8 cellular contexts compared by ENCODE assay signal in the genomic region with DNA sequence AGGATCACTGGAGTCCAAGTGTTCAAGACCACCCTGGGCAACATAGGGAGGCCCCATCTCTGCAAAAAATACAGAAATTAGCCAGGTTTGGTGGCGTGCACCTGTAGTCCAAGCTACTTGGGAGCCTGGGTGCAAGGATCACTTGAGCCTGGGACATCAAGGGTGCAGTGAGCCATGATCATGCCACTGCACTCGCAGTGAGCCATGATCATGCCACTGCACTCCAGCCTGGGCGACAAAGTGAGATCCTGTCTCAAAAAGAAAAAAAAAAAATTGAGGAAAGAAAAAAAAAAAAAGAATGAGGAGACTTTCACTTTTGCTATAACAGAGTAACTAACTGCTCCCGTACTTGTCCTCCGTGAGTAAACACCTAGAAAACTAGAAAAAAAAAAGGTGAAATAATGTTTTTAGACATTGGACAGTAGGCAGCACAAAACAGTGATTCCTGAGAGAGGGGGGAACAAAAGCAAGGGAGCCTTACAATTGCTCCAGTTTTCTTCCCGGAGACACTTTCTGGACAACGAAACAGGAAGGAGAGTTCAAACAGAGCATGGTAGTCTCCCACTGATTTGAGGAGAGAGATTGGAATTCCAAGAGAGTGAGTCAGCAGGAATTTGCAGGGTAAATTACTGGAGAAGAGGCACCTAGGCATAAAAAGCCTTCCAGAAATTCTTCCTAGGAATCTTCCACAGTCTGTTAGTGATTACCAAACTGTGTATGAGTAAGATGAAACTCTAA. TPM values are rescaled to one million over a fixed set of nuclear protein-coding genes. Genes with fewer than 3 reads are reported as not detected.
DNase-seq lines count a peak whose midpoint lies in the region; ATAC-seq, FAIRE-seq and TF ChIP-seq lines count a peak whose summit lies in the region.

No MANE protein-coding gene starts in this region.

- peak; percentile 31 for ATAC-seq in GM12878

- H3K9ac ChIP-seq in HUES6 (ENCODE audit: low read length) (peak overlapping the region; percentile 73), GM12878 (ENCODE audit: control insufficient read depth, insufficient read depth, low read length) (peak overlapping the region; percentile 1; the same call in 1 of the 2 replicates), smooth muscle cell (ENCODE audit: low read depth) (peak overlapping the region; percentile 70)

- intact Hi-C loops in GM12878 (cut with micrococcal nuclease; ENCODE audit: unreplicated experiment), result no loop called here

- no peaks in the 10 kb centered on the region for H3K27me3 ChIP-seq in HUES6 (ENCODE audit: control insufficient read depth, insufficient read depth, low read length)
- no peaks in the 10 kb centered on the region for H3K27me3 ChIP-seq in GM12878 (replicated peaks in 1 of 2; ENCODE audit: control insufficient read depth in 2 of 2, insufficient read depth in 2 of 2, low read length in 1 of 2)
- no peaks in the 10 kb centered on the region for H3K27me3 ChIP-seq in smooth muscle cell (ENCODE audit: low read depth)

- no peak for TF ChIP-seq POLR2A in GM12878 (IDR thresholded peaks at IDR 0.05; ENCODE audit: low read depth, low read length)

- H3K27ac ChIP-seq in HUES6 (ENCODE audit: low read depth, low read length) (peak overlapping the region; percentile 96), GM12878 (ENCODE audit: control insufficient read depth, insufficient read depth) (peak overlapping the region; percentile 1; the same call in 1 of the 2 replicates), smooth muscle cell (ENCODE audit: low read depth) (peak overlapping the region; percentile 89)

- SMC1A ChIA-PET in GM12878 (lab: Charles Lee; ENCODE audit: uncharacterized antibody, unreplicated experiment), result interaction anchor here (1.7 kb wide), 1 partner anchor 10 kb away, joined by 4 read pairs; no protein-coding TSS in a partner anchor

- TF ChIP-seq RAD21 in GM12878 (IDR thresholded peaks at IDR 0.05; ENCODE audit: insufficient read depth, low read depth, low read length), result no peak

- peak overlapping the region; percentile 62 for H3K4me3 ChIP-seq in AG10803 (ENCODE audit: low read length)
- peak overlapping the region; percentile 42; the same call in 1 of the 2 replicates for H3K4me3 ChIP-seq in HUES6 (ENCODE audit: low read depth, low read length)
- H3K4me3 ChIP-seq in GM12878, result 0 out of 2 replicates have a peak overlapping the region, but pooled peaks have one; percentile 3
- H3K4me3 ChIP-seq in smooth muscle cell, result peak overlapping the region; percentile 46

- FAIRE-seq in GM12878 (lab: Jason Lieb, UNC), result peak; percentile 49

- H3K9me3 ChIP-seq in HUES6 (ENCODE audit: control insufficient read depth, insufficient read depth, low read depth, low read length) (peaks cover 24% of the 10 kb centered on the region), GM12878 (replicated peaks; ENCODE audit: control insufficient read depth, insufficient read depth, low read length) (no peaks in the 10 kb centered on the region; the same call in 1 of the 3 replicates), smooth muscle cell (replicated peaks; ENCODE audit: low read depth) (no peaks in the 10 kb centered on the region)

- H3K36me3 ChIP-seq in HUES6 (ENCODE audit: control insufficient read depth, insufficient read depth, low read length) (no peaks in the 10 kb centered on the region), GM12878 (ENCODE audit: control insufficient read depth in 2 of 2, insufficient read depth in 2 of 2, low read length in 1 of 2) (no peaks in the 10 kb centered on the region), smooth muscle cell (ENCODE audit: low read depth) (no peaks in the 10 kb centered on the region)

- no peaks in the 10 kb centered on the region; the same call in 1 of the 2 replicates for H3K79me2 ChIP-seq in GM12878 (ENCODE audit: control insufficient read depth, insufficient read depth, low read length)
- no peaks in the 10 kb centered on the region for H3K79me2 ChIP-seq in smooth muscle cell (ENCODE audit: low read depth)

- WGBS in GM12878 (ENCODE audit: insufficient coverage, insufficient replicate concordance, low lambda C conversion rate, missing lambda C conversion rate), result 10% methylated on average over 7 of the region's 7 CpGs
- WGBS in smooth muscle cell (ENCODE audit: low lambda C conversion rate), result 27% methylated on average over 7 of the region's 7 CpGs

- DNase-seq in AG10803 (ENCODE audit: low read depth) (peak; percentile 98), GM12878 (ENCODE audit: low read depth, low spot score) (no peak), inferior parietal cortex (ENCODE audit: extremely low spot score) (peak; percentile 61), smooth muscle cell (lab: John Stamatoyannopoulos, UW; ENCODE audit: unreplicated experiment) (no peak), NCI-H1930 (lab: John Stamatoyannopoulos, UW) (no peak), GM19238 (ENCODE audit: insufficient read length, low spot score) (no peak)
- no peak for DNase-seq in stimulated activated CD4-positive, alpha-beta T cell treated with anti-CD3 and anti-CD28 coated beads, Interleukin-12 subunit alpha, Interleukin-12 subunit beta, amount 100 ng/mL, for 4 hours

- TF ChIP-seq CTCF in AG10803 (conservative IDR thresholded peaks at IDR 0.05; ENCODE audit: low read length) (no peak), GM12878 (IDR thresholded peaks at IDR 0.05 in 2 of 3, conservative IDR thresholded peaks at IDR 0.05 in 1 of 3; ENCODE audit: control insufficient read depth in 2 of 3, extremely low read depth in 1 of 3, insufficient read depth in 1 of 3, low read depth in 3 of 3, low read length in 3 of 3) (no peak), smooth muscle cell (IDR thresholded peaks at IDR 0.05; ENCODE audit: borderline replicate concordance, insufficient read depth, poor library complexity, severe bottlenecking) (no peak)

- CTCF ChIA-PET in GM12878 (lab: Yijun Ruan, JAX), result interaction anchor here (1.1 to 1.5 kb wide), 3 partner anchors 9 to 14 kb away, joined by 3 to 9 read pairs (median 4); a partner anchor contains a TSS

- H2AFZ ChIP-seq in GM12878 (ENCODE audit: control insufficient read depth, low read depth, low read length) (peak overlapping the region; percentile 21), smooth muscle cell (ENCODE audit: low read depth) (peak overlapping the region; percentile 75)

- H3K4me1 ChIP-seq in HUES6 (ENCODE audit: control insufficient read depth, insufficient read depth, low read length), result peaks cover 14% of the 10 kb centered on the region
- no peaks in the 10 kb centered on the region for H3K4me1 ChIP-seq in GM12878 (ENCODE audit: control insufficient read depth, insufficient read depth, low read length)
- H3K4me1 ChIP-seq in smooth muscle cell (ENCODE audit: low read depth), result peaks cover 11% of the 10 kb centered on the region

- RAD21 ChIA-PET in GM12878 (lab: Charles Lee; ENCODE audit: unreplicated experiment), result no interaction called here

- no peaks in the 10 kb centered on the region for H4K20me1 ChIP-seq in GM12878 (ENCODE audit: control insufficient read depth, insufficient read depth)
- H4K20me1 ChIP-seq in smooth muscle cell (ENCODE audit: low read depth), result no peaks in the 10 kb centered on the region

- TF ChIP-seq EP300 in GM12878 (IDR thresholded peaks at IDR 0.05; ENCODE audit: borderline replicate concordance in 1 of 2, control insufficient read depth in 1 of 2, low read depth in 2 of 2, low read length in 2 of 2), result no peak

- peaks cover 17% of the 10 kb centered on the region for H3F3A ChIP-seq in smooth muscle cell (ENCODE audit: low read depth)

- H3K4me2 ChIP-seq in GM12878 (ENCODE audit: control insufficient read depth, insufficient read depth), result peak overlapping the region; percentile 11
- peak overlapping the region; percentile 80 for H3K4me2 ChIP-seq in smooth muscle cell

- BruUV-seq in GM12878 (replicated peaks; lab: Mats Ljungman, UMichigan), result no TSS peak

- in situ Hi-C loops in GM12878 (cut with MboI), result no loop called here

- POLR2A ChIA-PET in GM12878 (lab: Charles Lee), result interaction anchor here (0.6 to 1.8 kb wide), 4 partner anchors 21 to 794 kb away, joined by 4 to 7 read pairs (median 6); no protein-coding TSS in a partner anchor

RNA-seq across cellular contexts. Expression of a gene that starts 6.9 kb away (rescaled TPM):
- total RNA-seq in GM12878 (2013; cell fraction: nucleolus; rRNA removed), result 35.8 and 37.5 TPM in 2 replicates
- total RNA-seq in GM12878 (2014; rRNA removed) (12.8 and 15.6 TPM in 2 replicates), GM12878 (2014; rRNA removed; fragmentation: Illumina TruSeq; extraction: Trizol) (11.4 and 12.2 TPM in 2 replicates), GM12878 (2021) (12.7 and 13.3 TPM in 2 replicates), smooth muscle cell (21.8 and 29.0 TPM in 2 replicates)
- 9.4 TPM for polyA plus RNA-seq in GM12878 (2011; ENCODE audit: low read depth)
- polyA plus RNA-seq in GM12878 (2011; rRNA removed) (29.2 and 32.5 TPM in 2 replicates), GM12878 (2014; fragmentation: Illumina TruSeq; extraction: Trizol) (14.3 and 14.5 TPM in 2 replicates), GM12878 (2014; fragmentation: Nextera tagmentation; extraction: Ambion mirVana) (1 to 10 TPM; 1.4 to 2.5 TPM), GM12878 (2014; rRNA removed) (13.0 and 13.2 TPM in 2 replicates), GM12878 (2016; fragmentation: Nextera tagmentation; extraction: Ambion mirVana) (1 to 10 TPM; 4.5 to 4.6 TPM), smooth muscle cell (4.2 and 4.3 TPM in 2 replicates)
- polyA plus RNA-seq in GM12878 (2011; cell fraction: cytosol; rRNA removed), result 23.3 and 26.5 TPM in 2 replicates
- 31.1 and 48.9 TPM in 2 replicates for polyA plus RNA-seq in GM12878 (2011; cell fraction: nucleus; rRNA removed)
- 11.2 and 14.0 TPM in 2 replicates for polyA plus RNA-seq in GM12878 (2012)
- polyA minus RNA-seq in GM12878 (2011; rRNA and poly(A)+ RNA removed), result 30.5 and 31.2 TPM in 2 replicates
- polyA minus RNA-seq in GM12878 (2011; cell fraction: cytosol; rRNA and poly(A)+ RNA removed), result 8.2 and 9.6 TPM in 2 replicates
- polyA minus RNA-seq in GM12878 (2011; cell fraction: nucleus; rRNA and poly(A)+ RNA removed), result 13.8 and 19.0 TPM in 2 replicates

RNA-seq across cellular contexts. Expression of a gene that starts 13.6 kb away (rescaled TPM):
- total RNA-seq in GM12878 (2013; cell fraction: nucleolus; rRNA removed), result 30.1 and 31.2 TPM in 2 replicates
- total RNA-seq in GM12878 (2014; rRNA removed), result 52.1 and 57.9 TPM in 2 replicates
- 66.7 and 71.3 TPM in 2 replicates for total RNA-seq in GM12878 (2014; rRNA removed; fragmentation: Illumina TruSeq; extraction: Trizol)
- 47.7 and 48.7 TPM in 2 replicates for total RNA-seq in GM12878 (2021)
- polyA plus RNA-seq in GM12878 (2011; ENCODE audit: low read depth), result 30.2 TPM
- 59.7 and 61.1 TPM in 2 replicates for polyA plus RNA-seq in GM12878 (2011; rRNA removed)
- polyA plus RNA-seq in GM12878 (2011; cell fraction: cytosol; rRNA removed), result 47.2 and 51.1 TPM in 2 replicates
- polyA plus RNA-seq in GM12878 (2011; cell fraction: nucleus; rRNA removed), result 20.2 and 27.6 TPM in 2 replicates
- 32.5 and 42.2 TPM in 2 replicates for polyA plus RNA-seq in GM12878 (2012)
- 65.0 and 66.6 TPM in 2 replicates for polyA plus RNA-seq in GM12878 (2014; fragmentation: Illumina TruSeq; extraction: Trizol)
- polyA plus RNA-seq in GM12878 (2014; fragmentation: Nextera tagmentation; extraction: Ambion mirVana), result 10 to 100 TPM; 13.7 to 27.6 TPM
- polyA plus RNA-seq in GM12878 (2014; rRNA removed), result 55.7 and 57.2 TPM in 2 replicates
- 10 to 100 TPM; 31.4 to 33.3 TPM for polyA plus RNA-seq in GM12878 (2016; fragmentation: Nextera tagmentation; extraction: Ambion mirVana)
- polyA minus RNA-seq in GM12878 (2011; rRNA and poly(A)+ RNA removed), result 53.8 and 63.4 TPM in 2 replicates
- 15.1 and 19.5 TPM in 2 replicates for polyA minus RNA-seq in GM12878 (2011; cell fraction: cytosol; rRNA and poly(A)+ RNA removed)
- 13.3 and 21.4 TPM in 2 replicates for polyA minus RNA-seq in GM12878 (2011; cell fraction: nucleus; rRNA and poly(A)+ RNA removed)
- total RNA-seq in smooth muscle cell, result 10.9 and 16.8 TPM in 2 replicates
- 9.0 and 12.6 TPM in 2 replicates for polyA plus RNA-seq in smooth muscle cell

RNA-seq across cellular contexts. Expression of a gene that starts 49.6 kb away (rescaled TPM):
- 108 and 136 TPM in 2 replicates for total RNA-seq in GM12878 (2013; cell fraction: nucleolus; rRNA removed)
- total RNA-seq in GM12878 (2014; rRNA removed), result 179 and 190 TPM in 2 replicates
- total RNA-seq in GM12878 (2014; rRNA removed; fragmentation: Illumina TruSeq; extraction: Trizol), result 104 and 111 TPM in 2 replicates
- total RNA-seq in GM12878 (2021), result 120 and 127 TPM in 2 replicates
- 70.6 TPM for polyA plus RNA-seq in GM12878 (2011; ENCODE audit: low read depth)
- polyA plus RNA-seq in GM12878 (2011; rRNA removed), result 68.5 and 132 TPM in 2 replicates
- polyA plus RNA-seq in GM12878 (2011; cell fraction: cytosol; rRNA removed), result 195 and 247 TPM in 2 replicates
- 168 and 195 TPM in 2 replicates for polyA plus RNA-seq in GM12878 (2011; cell fraction: nucleus; rRNA removed)
- polyA plus RNA-seq in GM12878 (2012), result 91.5 and 110 TPM in 2 replicates
- polyA plus RNA-seq in GM12878 (2014; fragmentation: Illumina TruSeq; extraction: Trizol), result 65.4 and 96.1 TPM in 2 replicates
- 10 to 100 TPM; 52.4 to 78.6 TPM for polyA plus RNA-seq in GM12878 (2014; fragmentation: Nextera tagmentation; extraction: Ambion mirVana)
- polyA plus RNA-seq in GM12878 (2014; rRNA removed), result 194 and 209 TPM in 2 replicates
- polyA plus RNA-seq in GM12878 (2016; fragmentation: Nextera tagmentation; extraction: Ambion mirVana), result 100 to 1,000 TPM; 153 to 154 TPM
- 81.4 and 134 TPM in 2 replicates for polyA minus RNA-seq in GM12878 (2011; rRNA and poly(A)+ RNA removed)
- 31.9 and 41.0 TPM in 2 replicates for polyA minus RNA-seq in GM12878 (2011; cell fraction: cytosol; rRNA and poly(A)+ RNA removed)
- polyA minus RNA-seq in GM12878 (2011; cell fraction: nucleus; rRNA and poly(A)+ RNA removed), result 33.0 and 70.1 TPM in 2 replicates
- 97.5 and 128 TPM in 2 replicates for total RNA-seq in smooth muscle cell
- polyA plus RNA-seq in smooth muscle cell, result 89.3 and 118 TPM in 2 replicates

Comparison
In these comparisons a context has a peak if more than half of its experiments do, and no peak if none do; other contexts are left out.
1. DNase-seq: peak in AG10803 (single experiment) and inferior parietal cortex (single experiment); none in GM12878 (single experiment), smooth muscle cell (single experiment), stimulated activated CD4-positive, alpha-beta T cell treated with anti-CD3 and anti-CD28 coated beads, Interleukin-12 subunit alpha, Interleukin-12 subunit beta, amount 100 ng/mL, for 4 hours (single experiment), NCI-H1930 (0 of 2) and GM19238 (single experiment).
2. H3K4me3 ChIP-seq: peak in every context shown above with its lines; median percentile 62 in AG10803; 46 in smooth muscle cell; 42 in HUES6; 3 in GM12878.
3. H3K27ac ChIP-seq: peak in every context shown above with its lines; median percentile 96 in HUES6; 89 in smooth muscle cell; 1 in GM12878.
4. H3K9ac ChIP-seq: peak in every context shown above with its lines; median percentile 73 in HUES6; 70 in smooth muscle cell; 1 in GM12878.